In the genomic region with DNA sequence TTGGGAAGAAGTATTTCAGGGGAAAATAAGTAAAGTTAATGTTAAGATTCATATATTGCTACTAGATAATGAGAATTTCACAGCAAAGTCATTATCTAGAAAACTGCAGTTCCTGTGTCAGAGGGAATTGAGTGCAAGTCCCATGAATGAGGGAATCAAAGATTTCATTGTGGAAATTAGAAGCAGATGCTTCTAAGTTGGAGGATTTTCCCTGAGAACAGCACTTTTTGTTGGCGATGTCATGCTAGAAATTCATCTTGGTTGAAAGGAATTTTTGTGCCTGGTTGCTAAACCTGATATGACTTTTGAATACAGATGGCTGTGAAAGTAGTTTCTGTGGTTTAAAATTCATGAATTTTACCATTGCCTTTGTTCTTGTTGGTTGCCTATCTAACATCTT, we compare ENCODE assay signal across 14 cellular contexts. TPM values are rescaled to one million over a fixed set of nuclear protein-coding genes. Genes with fewer than 3 reads are reported as not detected.
A peak's percentile ranks its signal among the peaks of the same experiment; 100 is the strongest.
DNase-seq lines count a peak whose midpoint lies in the region; ATAC-seq and TF ChIP-seq lines count a peak whose summit lies in the region.
"Had no signal": no experiment of that assay in that cellular context is flagged by ENCODE, and none has a peak within 500 bp of the region (broad histone marks: within the 10 kb centered on the region; RNA-seq: fewer than 3 reads in every experiment).

No MANE protein-coding gene starts in this region.

- no peaks in the 10 kb centered on the region for H3K36me3 ChIP-seq in CD8-positive, alpha-beta memory T cell (ENCODE audit: insufficient read depth, low read length)

- H3K4me1 ChIP-seq in CD8-positive, alpha-beta memory T cell (ENCODE audit: insufficient read depth, low read length) = no peaks in the 10 kb centered on the region

- no peak for ATAC-seq in GM21447 (IDR thresholded peaks at IDR 0.05; ENCODE audit: unreplicated experiment)
- ATAC-seq: effector memory CD8-positive, alpha-beta T cell had no signal

- H3K27me3 ChIP-seq in CD8-positive, alpha-beta memory T cell (ENCODE audit: insufficient read depth, low read length, poor library complexity, severe bottlenecking) = no peaks in the 10 kb centered on the region

- no peak for TF ChIP-seq CTCF in astrocyte of the cerebellum (IDR thresholded peaks at IDR 0.05; ENCODE audit: low read depth, low read length, missing control alignments)

- H3K4me3 Mint-ChIP-seq in T-helper 2 cell treated with Interferon-gamma antibody and Interleukin-4, amounts not matched to agents 5 μg/mL and 100 μg/mL, for 36 hours = no peak overlapping the region
- no peak overlapping the region for H3K4me3 Mint-ChIP-seq in CD8-positive, alpha-beta memory T cell
- H3K4me3 Mint-ChIP-seq: effector memory CD8-positive, alpha-beta T cell; IgD-negative memory B cell had no signal

- no peaks in the 10 kb centered on the region for H3K36me3 Mint-ChIP-seq in T-helper 2 cell treated with Interferon-gamma antibody and Interleukin-4, amounts not matched to agents 5 μg/mL and 100 μg/mL, for 36 hours (ENCODE audit: low read depth)
- H3K36me3 Mint-ChIP-seq in CD8-positive, alpha-beta memory T cell = no peaks in the 10 kb centered on the region
- H3K36me3 Mint-ChIP-seq: IgD-negative memory B cell had no signal

- no peaks in the 10 kb centered on the region for H3K9me3 Mint-ChIP-seq in T-helper 2 cell treated with Interferon-gamma antibody and Interleukin-4, amounts not matched to agents 5 μg/mL and 100 μg/mL, for 36 hours
- no peaks in the 10 kb centered on the region for H3K9me3 Mint-ChIP-seq in CD8-positive, alpha-beta memory T cell
- H3K9me3 Mint-ChIP-seq: effector memory CD8-positive, alpha-beta T cell had no signal

- POLR2A ChIA-PET in CD8-positive, alpha-beta memory T cell (lab: Charles Lee) = no interaction called here

- no peak overlapping the region for H3K27ac Mint-ChIP-seq in T-helper 2 cell treated with Interferon-gamma antibody and Interleukin-4, amounts not matched to agents 5 μg/mL and 100 μg/mL, for 36 hours
- no peak overlapping the region for H3K27ac Mint-ChIP-seq in CD8-positive, alpha-beta memory T cell
- H3K27ac Mint-ChIP-seq: effector memory CD8-positive, alpha-beta T cell; IgD-negative memory B cell had no signal

- no peaks in the 10 kb centered on the region for H3K9me3 ChIP-seq in CD8-positive, alpha-beta memory T cell (ENCODE audit: low read length)

- H3K4me3 ChIP-seq in astrocyte of the cerebellum (ENCODE audit: low read depth, low read length) = no peak overlapping the region
- H3K4me3 ChIP-seq in CD8-positive, alpha-beta memory T cell (ENCODE audit: low read length) = no peak overlapping the region

- CTCF ChIA-PET in CD8-positive, alpha-beta memory T cell (lab: Charles Lee) = no interaction called here

- peaks cover 9% of the 10 kb centered on the region for H3K4me1 Mint-ChIP-seq in T-helper 2 cell treated with Interferon-gamma antibody and Interleukin-4, amounts not matched to agents 5 μg/mL and 100 μg/mL, for 36 hours (ENCODE audit: low read depth)
- H3K4me1 Mint-ChIP-seq in CD8-positive, alpha-beta memory T cell = no peaks in the 10 kb centered on the region
- H3K4me1 Mint-ChIP-seq: IgD-negative memory B cell had no signal

- H3K27ac ChIP-seq in CD8-positive, alpha-beta memory T cell (ENCODE audit: low read depth, low read length) = no peak overlapping the region

- peaks cover 4% of the 10 kb centered on the region for H3K27me3 Mint-ChIP-seq in T-helper 2 cell treated with Interferon-gamma antibody and Interleukin-4, amounts not matched to agents 5 μg/mL and 100 μg/mL, for 36 hours (ENCODE audit: low read depth)
- H3K27me3 Mint-ChIP-seq in CD8-positive, alpha-beta memory T cell = peaks cover 7 to 25% of the 10 kb centered on the region in 2 donors

- DNase-seq in GM04503 (ENCODE audit: low read depth) (peak; percentile 51), astrocyte of the cerebellum (ENCODE audit: low read depth) (peak; percentile 86), foreskin melanocyte (peak; percentile 88), putamen (ENCODE audit: low spot score) (peak; percentile 34), HPDE6-E6E7 (ENCODE audit: extremely low spot score) (no peak)
- DNase-seq in T-helper 2 cell treated with Interferon-gamma antibody and Interleukin-4, amounts not matched to agents 5 μg/mL and 100 μg/mL, for 36 hours (ENCODE audit: low spot score) = no peak
- no peak for DNase-seq in CD8-positive, alpha-beta memory T cell
- DNase-seq: activated CD4-positive, alpha-beta T cell treated with anti-CD3 and anti-CD28 coated beads, Interleukin-2, amount 50 U/mL, for 4 hours; activated naive CD4-positive, alpha-beta T cell treated with anti-CD3 and anti-CD28 coated beads, Interleukin-2, amount 50 U/mL, for 16 hours; effector memory CD8-positive, alpha-beta T cell; H7; NCI-H187 treated with DMSO at 0.1 percent for 48 hours had no signal

- in situ Hi-C loops in astrocyte of the cerebellum (cut with HindIII; ENCODE audit: low sequenced_read_pairs) = no loop called here

RNA-seq across cellular contexts. Expression of gene FRMD6, which starts 25.6 kb away (rescaled TPM):
- 1 to 10 TPM; 2.2 to 2.3 TPM for total RNA-seq in CD8-positive, alpha-beta memory T cell
- polyA plus RNA-seq in CD8-positive, alpha-beta memory T cell = 0.67 TPM
- polyA plus RNA-seq: IgD-negative memory B cell had no signal

Comparison
In these comparisons a context has a peak if more than half of its experiments do, and no peak if none do; other contexts are left out.
1. DNase-seq: peak in GM04503 (single experiment), astrocyte of the cerebellum (single experiment), foreskin melanocyte (single experiment) and putamen (single experiment); none in HPDE6-E6E7 (single experiment), T-helper 2 cell treated with Interferon-gamma antibody and Interleukin-4, amounts not matched to agents 5 μg/mL and 100 μg/mL, for 36 hours (single experiment) and CD8-positive, alpha-beta memory T cell (0 of 5).